ENCODE assay signal across 19 cellular contexts in the genomic region with DNA sequence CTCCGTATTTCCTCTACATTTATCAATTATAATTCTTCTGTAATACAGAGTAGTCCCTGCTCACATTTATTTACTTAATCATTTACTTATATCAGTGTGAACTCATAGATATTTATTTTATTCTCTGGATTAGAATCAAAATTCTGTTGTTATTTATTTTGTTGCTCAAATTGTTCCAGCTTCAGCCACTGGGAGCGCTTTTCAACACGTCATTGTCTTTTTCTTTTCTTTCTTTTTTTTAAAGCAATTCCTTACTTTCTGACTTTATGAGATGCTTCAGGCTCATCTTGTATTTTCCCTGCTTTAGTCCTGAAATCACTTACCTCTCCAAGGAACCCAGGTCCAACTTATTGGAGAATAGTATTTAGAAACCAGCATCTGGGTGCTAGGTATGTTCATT. TPM values are rescaled to one million over a fixed set of nuclear protein-coding genes. Genes with fewer than 3 reads are reported as not detected.
DNase-seq lines count a peak whose midpoint lies in the region; ATAC-seq, FAIRE-seq and TF ChIP-seq lines count a peak whose summit lies in the region.
"Had no signal": no experiment of that assay in that cellular context is flagged by ENCODE, and none has a peak within 500 bp of the region (broad histone marks: within the 10 kb centered on the region; RNA-seq: fewer than 3 reads in every experiment).

No MANE protein-coding gene starts in this region.

- H3K36me3 Mint-ChIP-seq in endodermal cell (ENCODE audit: low read depth) (peaks cover 4% of the 10 kb centered on the region), osteocyte (ENCODE audit: unreplicated experiment) (no peaks in the 10 kb centered on the region)

- H3K27ac Mint-ChIP-seq in endodermal cell, result peak overlapping the region; percentile 24
- no peak overlapping the region for H3K27ac Mint-ChIP-seq in osteocyte (ENCODE audit: unreplicated experiment)
- H3K27ac Mint-ChIP-seq: CD4-positive, alpha-beta T cell; T-helper 1 cell treated with Interleukin-12 subunit alpha and Interleukin-12 subunit beta and Interleukin-4 antibody, amounts not matched to agents 30 μg/mL and 1 μg/mL, for 36 hours had no signal

- H3K9me3 ChIP-seq in PC-3 (ENCODE audit: low read length), result no peaks in the 10 kb centered on the region
- peaks cover 6% of the 10 kb centered on the region for H3K9me3 ChIP-seq in endodermal cell (ENCODE audit: control insufficient read depth, low read length)
- H3K9me3 ChIP-seq: breast epithelium, colonic mucosa, neutrophil, upper lobe of right lung had no signal

- POLR2A ChIA-PET in PC-3 (lab: Charles Lee; ENCODE audit: unreplicated experiment), result no interaction called here

- H3K4me1 Mint-ChIP-seq in endodermal cell (no peaks in the 10 kb centered on the region), osteocyte (ENCODE audit: unreplicated experiment) (no peaks in the 10 kb centered on the region)

- H3K9me3 Mint-ChIP-seq in endodermal cell, result no peaks in the 10 kb centered on the region
- no peaks in the 10 kb centered on the region for H3K9me3 Mint-ChIP-seq in osteocyte (ENCODE audit: unreplicated experiment)
- H3K9me3 Mint-ChIP-seq: CD4-positive, alpha-beta T cell; T-helper 1 cell treated with Interleukin-12 subunit alpha and Interleukin-12 subunit beta and Interleukin-4 antibody, amounts not matched to agents 30 μg/mL and 1 μg/mL, for 36 hours had no signal

- DNase-seq in PC-3 (no peak), endodermal cell (no peak), osteocyte (ENCODE audit: extremely low spot score, unreplicated experiment) (no peak), NCI-H1092 treated with DMSO at 0.1 percent for 48 hours (lab: John Stamatoyannopoulos, UW) (no peak), OCI-M1 (lab: John Stamatoyannopoulos, UW) (no peak)
- DNase-seq: activated T-cell treated with anti-CD3 and anti-CD28 coated beads, Interleukin-2, amount 50 U/mL, for 1 hour; CD4-positive, alpha-beta T cell; colonic mucosa; kidney glomerular epithelial cell; NCI-H1694; NCI-H2171 treated with DMSO at 0.1 percent for 48 hours; NCI-H524; upper lobe of right lung had no signal

- H3K9me2 ChIP-seq in PC-3 (replicated peaks; ENCODE audit: low read length), result no peaks in the 10 kb centered on the region

- H2AFZ ChIP-seq in PC-3 (ENCODE audit: low read length), result no peak overlapping the region

- H3K4me2 ChIP-seq in PC-3 (ENCODE audit: low read length), result no peak overlapping the region

- H3K9ac ChIP-seq in PC-3 (ENCODE audit: low read length) (no peak overlapping the region), endodermal cell (ENCODE audit: extremely low read depth, low read length, poor library complexity, severe bottlenecking) (no peak overlapping the region)

- H3K4me1 ChIP-seq in PC-3 (ENCODE audit: insufficient read depth, low read length), result peaks cover 5% of the 10 kb centered on the region; the same call in 1 of the 2 replicates
- H3K4me1 ChIP-seq in endodermal cell (ENCODE audit: control insufficient read depth, insufficient read depth, low read length), result no peaks in the 10 kb centered on the region
- H3K4me1 ChIP-seq: breast epithelium, colonic mucosa, upper lobe of right lung had no signal

- no peaks in the 10 kb centered on the region for H4K20me1 ChIP-seq in PC-3 (ENCODE audit: low read length)

- WGBS in endodermal cell (ENCODE audit: insufficient coverage in 1 of 2, insufficient read length in 1 of 2), 2 experiments, result 63 to 70% methylated on average over 2 of the region's 3 CpGs

- TF ChIP-seq CTCF in PC-3 (conservative IDR thresholded peaks at IDR 0.05; ENCODE audit: low read depth, low read length), result peak; percentile 53; the same call in 1 of the 2 replicates
- peak; percentile 67 for TF ChIP-seq CTCF in endodermal cell (conservative IDR thresholded peaks at IDR 0.05)
- peak; percentile 7 for TF ChIP-seq CTCF in osteocyte (IDR thresholded peaks at IDR 0.05)

- no peaks in the 10 kb centered on the region for H3F3A ChIP-seq in PC-3 (ENCODE audit: low read length, unreplicated experiment)

- no peak for ATAC-seq in PC-3
- ATAC-seq in GM18861 (IDR thresholded peaks at IDR 0.05; ENCODE audit: unreplicated experiment), result no peak
- ATAC-seq: upper lobe of right lung had no signal

- H3K4me3 ChIP-seq in PC-3 (ENCODE audit: low read length) (no peak overlapping the region), endodermal cell (ENCODE audit: low read length) (no peak overlapping the region)
- H3K4me3 ChIP-seq: breast epithelium, colonic mucosa, skin epidermis, upper lobe of right lung had no signal

- no peak overlapping the region for H3K27ac ChIP-seq in PC-3 (ENCODE audit: low read length)
- H3K27ac ChIP-seq in endodermal cell (ENCODE audit: low read depth, low read length), result no peak overlapping the region
- H3K27ac ChIP-seq: breast epithelium, colonic mucosa, neutrophil, skin epidermis, upper lobe of right lung had no signal

- H3K4me3 Mint-ChIP-seq in endodermal cell, result no peak overlapping the region
- no peak overlapping the region for H3K4me3 Mint-ChIP-seq in osteocyte (ENCODE audit: unreplicated experiment)
- H3K4me3 Mint-ChIP-seq: CD4-positive, alpha-beta T cell; T-helper 1 cell treated with Interleukin-12 subunit alpha and Interleukin-12 subunit beta and Interleukin-4 antibody, amounts not matched to agents 30 μg/mL and 1 μg/mL, for 36 hours had no signal

- CTCF ChIA-PET in PC-3 (lab: Charles Lee), result no interaction called here

- peak; percentile 45 for FAIRE-seq in G401.6 (lab: Jason Lieb, UNC)

- H3K27me3 ChIP-seq in PC-3 (ENCODE audit: low read length), result no peaks in the 10 kb centered on the region
- H3K27me3 ChIP-seq in endodermal cell (ENCODE audit: control insufficient read depth, insufficient read depth, low read length, poor library complexity, severe bottlenecking), result no peaks in the 10 kb centered on the region
- H3K27me3 ChIP-seq: breast epithelium, colonic mucosa, neutrophil, upper lobe of right lung had no signal

- H3K27me3 Mint-ChIP-seq in endodermal cell (ENCODE audit: insufficient read depth) (no peaks in the 10 kb centered on the region), osteocyte (ENCODE audit: unreplicated experiment) (no peaks in the 10 kb centered on the region)
- H3K27me3 Mint-ChIP-seq: CD4-positive, alpha-beta T cell had no signal

- H3K79me2 ChIP-seq in PC-3 (ENCODE audit: low read length), result no peaks in the 10 kb centered on the region

- H3K36me3 ChIP-seq in PC-3 (ENCODE audit: low read depth, low read length), result no peaks in the 10 kb centered on the region
- peaks cover 21% of the 10 kb centered on the region for H3K36me3 ChIP-seq in endodermal cell (ENCODE audit: control insufficient read depth, insufficient read depth, low read length)
- H3K36me3 ChIP-seq: breast epithelium, colonic mucosa, neutrophil, upper lobe of right lung had no signal

- intact Hi-C loops in PC-3 (cut with micrococcal nuclease), result loop anchor here (5.0 kb wide), 1 partner anchor 41 kb away; no protein-coding TSS in a partner anchor

- no TSS peak for BruUV-seq in PC-3 (replicated peaks; lab: Mats Ljungman, UMichigan)

RNA-seq across cellular contexts. Expression of a gene that starts 53.4 kb away (rescaled TPM):
- total RNA-seq in PC-3 (2014; rRNA removed) (11.1 and 15.4 TPM in 2 replicates), endodermal cell (10 to 100 TPM; 16.3 to 17.2 TPM), osteocyte (19.5 and 19.9 TPM in 2 replicates)
- 13.2 TPM for polyA plus RNA-seq in endodermal cell (2013, experiment 1 of 2)
- polyA plus RNA-seq in endodermal cell (2013, experiment 2 of 2), result 13.6 TPM

Comparison
In these comparisons a context has a peak if more than half of its experiments do, and no peak if none do; other contexts are left out.
1. CTCF ChIP-seq: peak in every context shown above with its lines; median percentile 67 in endodermal cell; 53 in PC-3; 7 in osteocyte.